ENCODE assay signal across 8 cellular contexts in the genomic region with DNA sequence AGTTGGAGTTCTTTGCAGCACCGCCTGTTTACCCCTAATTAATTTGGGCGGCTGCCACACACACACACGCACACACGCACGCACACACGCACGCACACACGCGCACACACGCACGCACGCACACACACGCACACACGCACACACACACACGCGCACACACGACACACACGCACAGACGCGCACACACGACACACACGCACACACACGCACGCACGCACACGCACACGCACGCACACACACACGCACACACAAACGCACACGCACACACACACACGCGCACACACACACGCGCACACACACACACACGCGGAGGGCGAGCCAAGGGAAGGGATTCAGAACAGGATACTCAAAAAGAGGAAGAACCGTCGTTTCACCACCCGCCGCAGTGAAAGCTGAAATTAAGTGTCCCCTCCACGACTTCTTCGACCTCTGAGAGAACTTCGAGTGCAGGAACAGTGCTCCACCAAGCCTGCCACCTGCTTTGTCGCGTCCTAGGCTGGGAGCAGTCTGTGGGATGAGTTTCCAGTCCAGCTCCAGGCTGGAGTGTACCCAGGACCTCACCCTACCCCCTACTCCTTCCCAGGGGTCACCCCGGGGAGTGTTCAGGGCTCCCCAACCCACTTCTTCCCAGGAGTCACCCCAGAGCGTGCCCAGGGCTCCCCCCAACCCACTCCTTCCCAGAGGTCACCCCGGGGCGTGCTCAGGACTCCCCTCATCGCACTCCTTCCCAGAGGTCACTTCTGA. TPM values are rescaled to one million over a fixed set of nuclear protein-coding genes. Genes with fewer than 3 reads are reported as not detected.
DNase-seq lines count a peak whose midpoint lies in the region; ATAC-seq, FAIRE-seq and TF ChIP-seq lines count a peak whose summit lies in the region.

No MANE protein-coding gene starts in this region.

- H3K4me3 Mint-ChIP-seq in stimulated activated effector memory CD8-positive, alpha-beta T cell treated with anti-CD3 and anti-CD28 coated beads, Interleukin-12 subunit alpha, Interleukin-12 subunit beta, amount 100 ng/mL, for 72 hours = peak overlapping the region; percentile 93

- no peaks in the 10 kb centered on the region for H3K9me3 ChIP-seq in Peyer's patch
- H3K9me3 ChIP-seq in body of pancreas = no peaks in the 10 kb centered on the region
- no peaks in the 10 kb centered on the region for H3K9me3 ChIP-seq in kidney (ENCODE audit: control insufficient read depth in 1 of 2, low read length in 2 of 2)

- H3K27ac Mint-ChIP-seq in stimulated activated effector memory CD8-positive, alpha-beta T cell treated with anti-CD3 and anti-CD28 coated beads, Interleukin-12 subunit alpha, Interleukin-12 subunit beta, amount 100 ng/mL, for 72 hours = peak overlapping the region; percentile 90

- peak overlapping the region; percentile 71 to 98 (median 92) for H3K4me3 ChIP-seq in Peyer's patch
- peak overlapping the region; percentile 64 to 67 for H3K4me3 ChIP-seq in body of pancreas
- H3K4me3 ChIP-seq in kidney (ENCODE audit: low read length in 2 of 2) = peak overlapping the region; percentile 53 to 75

- peak overlapping the region in 1 of 2 donors; percentile 51 for H3K9ac ChIP-seq in kidney (ENCODE audit: low read length in 2 of 2)

- H3K27me3 ChIP-seq in Peyer's patch (no peaks in the 10 kb centered on the region), body of pancreas (no peaks in the 10 kb centered on the region)

- DNase-seq in GM20000 (ENCODE audit: low spot score) (peak; percentile 51), Peyer's patch (peak in 2 of 3 donors; percentile 79 to 83), body of pancreas (peak; percentile 28 to 54 (median 32)), kidney (no peak), NCI-H2081 (lab: John Stamatoyannopoulos, UW) (no peak), T1000 (lab: John Stamatoyannopoulos, UW) (no peak)
- DNase-seq in stimulated activated effector memory CD8-positive, alpha-beta T cell treated with anti-CD3 and anti-CD28 coated beads, Interleukin-12 subunit alpha, Interleukin-12 subunit beta, amount 100 ng/mL, for 72 hours (ENCODE audit: low spot score in 2 of 2) = peak in 1 of 2 donors; percentile 63

- intact Hi-C loops in body of pancreas (cut with DNase I) (no loop called here), kidney (cut with DNase I) (no loop called here)

- H3K27ac ChIP-seq in Peyer's patch = peak overlapping the region; percentile 96 to 100 (median 98)
- H3K27ac ChIP-seq in body of pancreas = peak overlapping the region in 3 of 4 donors; percentile 79 to 89 (median 84)
- H3K27ac ChIP-seq in kidney (ENCODE audit: low read depth in 2 of 2, low read length in 2 of 2) = no peak overlapping the region

- 36 to 51% methylated on average over 26 to 52 of the region's 52 CpGs for WGBS in body of pancreas, 2 donors

- H3K36me3 ChIP-seq in Peyer's patch = no peaks in the 10 kb centered on the region
- no peaks in the 10 kb centered on the region for H3K36me3 ChIP-seq in body of pancreas (replicated peaks in 1 of 2; ENCODE audit: insufficient read depth in 1 of 2, low read depth in 2 of 2)
- no peaks in the 10 kb centered on the region for H3K36me3 ChIP-seq in kidney (ENCODE audit: control insufficient read depth in 1 of 2, insufficient read depth in 2 of 2, low read length in 2 of 2)

- TF ChIP-seq CTCF in GM20000 (IDR thresholded peaks at IDR 0.05; ENCODE audit: extremely low read depth, missing control alignments) (no peak), Peyer's patch (IDR thresholded peaks at IDR 0.05) (no peak), body of pancreas (IDR thresholded peaks at IDR 0.05) (no peak), kidney (IDR thresholded peaks at IDR 0.05; ENCODE audit: borderline replicate concordance, extremely low read depth, insufficient read depth) (no peak)

- ATAC-seq in body of pancreas (no peak), GM21447 (IDR thresholded peaks at IDR 0.05; ENCODE audit: unreplicated experiment) (no peak)
- no peak for ATAC-seq in stimulated activated effector memory CD8-positive, alpha-beta T cell treated with anti-CD3 and anti-CD28 coated beads, Interleukin-12 subunit alpha, Interleukin-12 subunit beta, amount 100 ng/mL, for 72 hours

- TF ChIP-seq POLR2A in Peyer's patch (IDR thresholded peaks at IDR 0.05) = no peak
- no peak for TF ChIP-seq POLR2A in body of pancreas (IDR thresholded peaks at IDR 0.05)

- peaks cover 26% of the 10 kb centered on the region for H3K36me3 Mint-ChIP-seq in stimulated activated effector memory CD8-positive, alpha-beta T cell treated with anti-CD3 and anti-CD28 coated beads, Interleukin-12 subunit alpha, Interleukin-12 subunit beta, amount 100 ng/mL, for 72 hours

- peaks cover 0 to 33% (median 20%) of the 10 kb centered on the region in 4 donors for H3K4me1 ChIP-seq in Peyer's patch
- peaks cover 26% of the 10 kb centered on the region for H3K4me1 ChIP-seq in body of pancreas
- peaks cover 0 to 10% of the 10 kb centered on the region in 2 donors for H3K4me1 ChIP-seq in kidney (ENCODE audit: control insufficient read depth in 1 of 2, insufficient read depth in 1 of 2, low read depth in 1 of 2, low read length in 2 of 2)

- H3K9me3 Mint-ChIP-seq in stimulated activated effector memory CD8-positive, alpha-beta T cell treated with anti-CD3 and anti-CD28 coated beads, Interleukin-12 subunit alpha, Interleukin-12 subunit beta, amount 100 ng/mL, for 72 hours = no peaks in the 10 kb centered on the region

- FAIRE-seq in kidney (lab: Jason Lieb, UNC) = no peak

- peaks cover 82% of the 10 kb centered on the region for H3K4me1 Mint-ChIP-seq in stimulated activated effector memory CD8-positive, alpha-beta T cell treated with anti-CD3 and anti-CD28 coated beads, Interleukin-12 subunit alpha, Interleukin-12 subunit beta, amount 100 ng/mL, for 72 hours

RNA-seq across cellular contexts. Expression of a gene that starts 1.1 kb away (rescaled TPM):
- total RNA-seq in Peyer's patch = 100 to 1,000 TPM in 1 of 4 donors, 10 to 100 TPM in 3; 65.6 to 169 (median 81.4) TPM
- 10 to 100 TPM; 53.7 to 66.3 TPM for total RNA-seq in body of pancreas
- total RNA-seq in kidney = 69.0 TPM
- 50.7 TPM for polyA plus RNA-seq in kidney (ENCODE audit: insufficient read depth, low read depth, low replicate concordance)

RNA-seq across cellular contexts. Expression of a gene that starts 43.9 kb away (rescaled TPM):
- total RNA-seq in Peyer's patch = 10 to 100 TPM; 28.2 to 37.1 (median 32.7) TPM
- 10 to 100 TPM; 11.4 to 45.8 TPM for total RNA-seq in body of pancreas
- total RNA-seq in kidney = 17.9 TPM
- 17.8 TPM for polyA plus RNA-seq in kidney (ENCODE audit: insufficient read depth, low read depth, low replicate concordance)

Comparison
In these comparisons a context has a peak if more than half of its experiments do, and no peak if none do; other contexts are left out.
1. DNase-seq: peak in GM20000 (single experiment), Peyer's patch (2 of 3) and body of pancreas (4 of 4); none in kidney (single experiment), NCI-H2081 (0 of 2) and T1000 (single experiment).
2. H3K27ac ChIP-seq: peak in Peyer's patch (4 of 4) and body of pancreas (3 of 4); none in kidney (0 of 2).
3. Peak in every context shown above with its lines, with median percentiles within 50 percentile points of each other: H3K4me3 ChIP-seq.